In the genomic region with DNA sequence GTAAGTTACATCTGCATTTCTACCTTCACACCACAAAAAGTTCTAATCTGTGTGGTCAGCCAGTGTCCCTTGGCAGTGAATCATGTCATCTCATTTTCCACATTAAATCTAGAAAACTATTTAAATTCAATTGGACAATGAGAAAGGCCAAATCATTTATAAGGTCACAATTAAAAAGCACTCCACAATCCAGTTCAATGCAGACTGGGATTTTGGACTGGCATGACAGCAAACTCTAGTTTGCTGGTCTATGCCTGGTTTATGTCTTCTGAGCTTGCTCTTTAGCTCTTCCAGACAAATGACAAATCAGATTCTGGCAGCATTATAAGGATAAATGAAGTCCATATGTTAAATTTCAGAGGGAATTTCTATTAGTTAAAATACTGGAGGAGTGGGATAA, we compare ENCODE assay signal across 29 cellular contexts.
"Had no signal": no experiment of that assay in that cellular context is flagged by ENCODE, and none has a peak within 500 bp of the region (broad histone marks: within the 10 kb centered on the region; RNA-seq: fewer than 3 reads in every experiment).

No MANE protein-coding gene starts in this region.

- H3K27ac ChIP-seq: body of pancreas, colonic mucosa, dorsolateral prefrontal cortex, neutrophil, ovary, prostate gland, stomach, tibial artery, VCaP had no signal

- H3K27me3 ChIP-seq: body of pancreas, colonic mucosa, neutrophil, ovary, stomach, tibial artery had no signal

- H3K9me3 ChIP-seq: body of pancreas, colonic mucosa, neutrophil, ovary, prostate gland, sigmoid colon, stomach, tibial artery had no signal

- ATAC-seq: activated naive CD4-positive, alpha-beta T cell treated with anti-CD3 and anti-CD28 coated beads, Interleukin-2, amount 50 U/mL, for 72 hours; activated T-cell treated with anti-CD3 and anti-CD28 coated beads, Interleukin-2, amount 50 U/mL, for 72 hours; stimulated activated memory B cell treated with anti-CD40 and anti-IgM and Interleukin-4, amounts not matched to agents 10 μg/mL and 1 μg/mL and 100 μg/mL, for 72 hours had no signal

- H3K4me1 ChIP-seq: body of pancreas, colonic mucosa, prostate gland, sigmoid colon, stomach had no signal

- DNase-seq: activated CD4-positive, alpha-beta T cell treated with anti-CD3 and anti-CD28 coated beads for 4 hours; activated CD4-positive, alpha-beta T cell treated with anti-CD3 and anti-CD28 coated beads, Interleukin-2, amount 50 U/mL, for 4 hours; activated naive CD4-positive, alpha-beta T cell; activated T-cell treated with anti-CD3 and anti-CD28 coated beads for 4 hours; activated T-cell treated with anti-CD3 and anti-CD28 coated beads, Interleukin-2, amount 50 U/mL, for 72 hours; aorta; cerebellar nuclear complex; colonic mucosa; dorsolateral prefrontal cortex; effector memory CD4-positive, alpha-beta T cell; foreskin melanocyte; mammary epithelial cell; nephron progenitor cell; ovary; retina; small intestine; stimulated activated CD4-positive, alpha-beta T cell treated with anti-CD3 and anti-CD28 coated beads, Interleukin-1b, Interleukin-23, amount 100 ng/mL, for 48 hours; stimulated activated CD4-positive, alpha-beta T cell treated with anti-CD3 and anti-CD28 coated beads, Interleukin-4, amount 100 ng/mL, for 4 hours; stimulated activated CD8-positive, alpha-beta memory T cell treated with anti-CD3 and anti-CD28 coated beads, Interleukin-4, amount 100 ng/mL, for 48 hours; stomach; T-helper 9 cell had no signal

- H3K4me3 ChIP-seq: body of pancreas, colonic mucosa, dorsolateral prefrontal cortex, ovary, prostate gland, sigmoid colon, stomach, tibial artery had no signal

- H3K36me3 ChIP-seq: colonic mucosa, neutrophil, ovary, prostate gland, sigmoid colon, stomach, tibial artery had no signal
